Comparison of ENCODE assay signal across 9 cellular contexts in genomic region chr15:41559239-41559488, GRCh38. TPM values are rescaled to one million over a fixed set of nuclear protein-coding genes. Genes with fewer than 3 reads are reported as not detected.
DNase-seq lines count a peak whose midpoint lies in the region; ATAC-seq, FAIRE-seq and TF ChIP-seq lines count a peak whose summit lies in the region.
"Had no signal": no experiment of that assay in that cellular context is flagged by ENCODE, and none has a peak within 500 bp of the region (broad histone marks: within the 10 kb centered on the region; RNA-seq: fewer than 3 reads in every experiment).

No MANE protein-coding gene starts in this region.

- no TSS peak for BruUV-seq in Calu3 (replicated peaks; lab: Mats Ljungman, UMichigan)

- DNase-seq in Calu3 (no peak), SJCRH30 (no peak), fibroblast of villous mesenchyme (ENCODE audit: low read depth) (no peak), GM19238 (ENCODE audit: insufficient read length, low spot score) (no peak), NCI-H82 treated with DMSO at 0.1 percent for 48 hours (lab: John Stamatoyannopoulos, UW; ENCODE audit: unreplicated experiment) (no peak), HTR-8/SVneo (ENCODE audit: insufficient read length, low spot score) (no peak)

- peak overlapping the region; percentile 69 for H3K4me3 ChIP-seq in SJCRH30
- peak overlapping the region; percentile 70 for H3K4me3 ChIP-seq in fibroblast of villous mesenchyme (ENCODE audit: low read depth, low read length)
- H3K4me3 ChIP-seq in rectal smooth muscle tissue (ENCODE audit: low read length): peak overlapping the region; percentile 61

- TF ChIP-seq CTCF in Calu3 (IDR thresholded peaks at IDR 0.05; ENCODE audit: unreplicated experiment) (no peak), fibroblast of villous mesenchyme (IDR thresholded peaks at IDR 0.05; ENCODE audit: insufficient read depth, low read depth, low read length) (no peak)

- peak overlapping the region; percentile 77 for H3K4me3 Mint-ChIP-seq in Calu3 (ENCODE audit: low read depth, unreplicated experiment)

- H3K36me3 ChIP-seq in SJCRH30: no peaks in the 10 kb centered on the region
- H3K36me3 ChIP-seq in rectal smooth muscle tissue (ENCODE audit: control insufficient read depth, insufficient read depth, low read length): no peaks in the 10 kb centered on the region

- no peak overlapping the region for H3K27ac Mint-ChIP-seq in Calu3 (ENCODE audit: unreplicated experiment)

- no peak overlapping the region for H3K9ac ChIP-seq in rectal smooth muscle tissue (ENCODE audit: low read length)

- peaks cover 22% of the 10 kb centered on the region for H3K27me3 Mint-ChIP-seq in Calu3 (ENCODE audit: unreplicated experiment)

- no peaks in the 10 kb centered on the region for H3K27me3 ChIP-seq in SJCRH30
- H3K27me3 ChIP-seq in rectal smooth muscle tissue (ENCODE audit: control insufficient read depth, insufficient read depth, low read length): peaks cover 2% of the 10 kb centered on the region

- peaks cover 15% of the 10 kb centered on the region for H3K36me3 Mint-ChIP-seq in Calu3 (ENCODE audit: insufficient read depth, unreplicated experiment)

- no peaks in the 10 kb centered on the region for H3K9me3 ChIP-seq in SJCRH30 (replicated peaks)

- intact Hi-C loops in Calu3 (cut with micrococcal nuclease; ENCODE audit: unreplicated experiment): no loop called here

- CTCF ChIA-PET in Calu3 (lab: Charles Lee): interaction anchor here (0.6 kb wide), 1 partner anchor 64 kb away, joined by 4 read pairs; no protein-coding TSS in a partner anchor

- peaks cover 5% of the 10 kb centered on the region for H3K4me1 ChIP-seq in SJCRH30
- H3K4me1 ChIP-seq in rectal smooth muscle tissue (ENCODE audit: control insufficient read depth, insufficient read depth, low read length): peaks cover 4% of the 10 kb centered on the region

- H3K9me3 Mint-ChIP-seq in Calu3 (ENCODE audit: low read depth, unreplicated experiment): no peaks in the 10 kb centered on the region

- peak overlapping the region; percentile 41; the same call in 1 of the 2 replicates for H3K27ac ChIP-seq in SJCRH30
- no peak overlapping the region for H3K27ac ChIP-seq in rectal smooth muscle tissue (ENCODE audit: low read depth, low read length)

- no peak for ATAC-seq in GM18907 (IDR thresholded peaks at IDR 0.05; ENCODE audit: unreplicated experiment)

- no peaks in the 10 kb centered on the region for H3K4me1 Mint-ChIP-seq in Calu3 (ENCODE audit: low read depth, unreplicated experiment)

- FAIRE-seq in HTR-8/SVneo (lab: Jason Lieb, UNC): no peak
- FAIRE-seq: G401.6 had no signal

RNA-seq across cellular contexts. Expression of gene TYRO3, which starts 0.2 kb away (rescaled TPM):
- total RNA-seq in Calu3 (2022): 5.5 and 8.1 TPM in 2 replicates
- total RNA-seq in SJCRH30 (2014; rRNA removed; shearing (Covaris generic)): 23.2 and 24.4 TPM in 2 replicates
- 13.8 and 14.5 TPM in 2 replicates for total RNA-seq in fibroblast of villous mesenchyme

RNA-seq across cellular contexts. Expression of gene RPAP1, which starts 15.1 kb away (rescaled TPM):
- total RNA-seq in Calu3 (2022) (33.3 and 35.4 TPM in 2 replicates), fibroblast of villous mesenchyme (14.8 and 26.8 TPM in 2 replicates)
- total RNA-seq in SJCRH30 (2014; rRNA removed; shearing (Covaris generic)): 19.5 and 24.0 TPM in 2 replicates

RNA-seq across cellular contexts. Expression of gene LTK, which starts 45.5 kb away (rescaled TPM):
- total RNA-seq in Calu3 (2022): 0.24 and 0.32 TPM in 2 replicates
- 4.7 and 4.9 TPM in 2 replicates for total RNA-seq in SJCRH30 (2014; rRNA removed; shearing (Covaris generic))
- 0.86 and 1.6 TPM in 2 replicates for total RNA-seq in fibroblast of villous mesenchyme
